14 cellular contexts compared by ENCODE assay signal in the genomic region with DNA sequence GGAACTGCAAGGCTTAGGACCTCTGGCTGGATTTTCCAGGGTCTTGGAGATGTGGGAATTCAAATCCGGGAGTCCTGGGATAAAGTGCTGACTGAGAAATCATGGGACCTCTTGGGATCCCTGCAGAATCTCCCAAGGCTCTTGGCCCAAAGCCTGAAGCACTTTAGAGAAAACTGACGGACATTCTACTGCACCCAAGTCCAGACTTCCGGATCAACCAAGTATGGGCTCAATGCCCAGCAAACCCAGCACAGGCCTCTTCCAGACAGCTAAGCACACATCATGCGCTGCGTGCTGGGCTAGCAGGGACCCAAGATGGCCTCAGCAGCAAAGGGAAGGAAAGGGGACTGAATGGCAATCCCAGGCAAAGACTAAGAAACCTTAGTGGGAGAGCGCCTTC.
A peak's percentile ranks its signal among the peaks of the same experiment; 100 is the strongest.
DNase-seq lines count a peak whose midpoint lies in the region; ATAC-seq and TF ChIP-seq lines count a peak whose summit lies in the region.
"Had no signal": no experiment of that assay in that cellular context is flagged by ENCODE, and none has a peak within 500 bp of the region (broad histone marks: within the 10 kb centered on the region; RNA-seq: fewer than 3 reads in every experiment).

No MANE protein-coding gene starts in this region.

- H3K4me1 ChIP-seq in ascending aorta: peaks cover 6 to 35% of the 10 kb centered on the region in 2 donors
- peaks cover 0 to 82% (median 37%) of the 10 kb centered on the region in 4 donors for H3K4me1 ChIP-seq in tibial artery

- no peaks in the 10 kb centered on the region for H3K27me3 Mint-ChIP-seq in WTC11 (ENCODE audit: low read depth)
- H3K27me3 Mint-ChIP-seq: activated CD4-positive, alpha-beta memory T cell treated with anti-CD3 and anti-CD28 coated beads, Interleukin-2, amount 10 ng/mL, durations not matched to agents 7 days and 5 days; activated naive CD8-positive, alpha-beta T cell treated with anti-CD3 and anti-CD28 coated beads, Interleukin-2, amount 50 U/mL, for 24 hours; central memory CD8-positive, alpha-beta T cell had no signal

- DNase-seq in ascending aorta (ENCODE audit: low spot score in 2 of 2) (no peak), fibroblast of mammary gland (ENCODE audit: low read depth) (peak; percentile 69), left lobe of liver (ENCODE audit: low spot score) (no peak), tibial artery (peak; percentile 49 to 93), NCI-H2029 (lab: John Stamatoyannopoulos, UW) (no peak), WTC11 (ENCODE audit: low spot score) (no peak)
- DNase-seq: activated CD4-positive, alpha-beta memory T cell treated with anti-CD3 and anti-CD28 coated beads, Interleukin-2, amount 10 ng/mL, durations not matched to agents 7 days and 5 days; activated naive CD8-positive, alpha-beta T cell treated with anti-CD3 and anti-CD28 coated beads, Interleukin-2, amount 50 U/mL, for 24 hours; NCI-H187; SHP77 had no signal

- no peak overlapping the region for H3K4me3 ChIP-seq in ascending aorta
- no peak overlapping the region for H3K4me3 ChIP-seq in fibroblast of mammary gland (ENCODE audit: control insufficient read depth, low read depth, low read length)
- no peak overlapping the region for H3K4me3 ChIP-seq in tibial artery

- H3K4me3 Mint-ChIP-seq in WTC11: no peak overlapping the region
- H3K4me3 Mint-ChIP-seq: activated CD4-positive, alpha-beta memory T cell treated with anti-CD3 and anti-CD28 coated beads, Interleukin-2, amount 10 ng/mL, durations not matched to agents 7 days and 5 days; activated naive CD8-positive, alpha-beta T cell treated with anti-CD3 and anti-CD28 coated beads, Interleukin-2, amount 50 U/mL, for 24 hours; activated T-helper 1 cell treated with anti-CD3 and anti-CD28 coated beads, Interleukin-12 subunit alpha, Interleukin-12 subunit beta, Interleukin-2, Interleukin-4 antibody, amounts not matched to agents 30 ng/mL and 10 ng/mL and 1 ng/mL, durations not matched to agents 14 hours and 24 hours and 36 hours; B cell; central memory CD8-positive, alpha-beta T cell had no signal

- POLR2A ChIA-PET in WTC11 (lab: Charles Lee): no interaction called here

- TF ChIP-seq CTCF in ascending aorta (IDR thresholded peaks at IDR 0.05) (no peak), fibroblast of mammary gland (conservative IDR thresholded peaks at IDR 0.05; ENCODE audit: control insufficient read depth, insufficient read depth, low read depth, low read length) (no peak), tibial artery (IDR thresholded peaks at IDR 0.05) (no peak), WTC11 (IDR thresholded peaks at IDR 0.05) (no peak)

- no peaks in the 10 kb centered on the region for H3K9me3 Mint-ChIP-seq in WTC11
- H3K9me3 Mint-ChIP-seq: activated CD4-positive, alpha-beta memory T cell treated with anti-CD3 and anti-CD28 coated beads, Interleukin-2, amount 10 ng/mL, durations not matched to agents 7 days and 5 days; activated naive CD8-positive, alpha-beta T cell treated with anti-CD3 and anti-CD28 coated beads, Interleukin-2, amount 50 U/mL, for 24 hours; activated T-helper 1 cell treated with anti-CD3 and anti-CD28 coated beads, Interleukin-12 subunit alpha, Interleukin-12 subunit beta, Interleukin-2, Interleukin-4 antibody, amounts not matched to agents 30 ng/mL and 10 ng/mL and 1 ng/mL, durations not matched to agents 14 hours and 24 hours and 36 hours had no signal

- ATAC-seq in left lobe of liver (peak; percentile 35), WTC11 (no peak), GM21717 (IDR thresholded peaks at IDR 0.05; ENCODE audit: unreplicated experiment) (no peak)
- ATAC-seq: activated naive CD8-positive, alpha-beta T cell treated with anti-CD3 and anti-CD28 coated beads, Interleukin-2, amount 50 U/mL, for 24 hours had no signal

- CTCF ChIA-PET in WTC11 (lab: Charles Lee): no interaction called here

- H3K27ac ChIP-seq in ascending aorta (peak overlapping the region; percentile 81 to 87), tibial artery (peak overlapping the region; percentile 80 to 100)

- peaks cover 67% of the 10 kb centered on the region for H3K36me3 Mint-ChIP-seq in WTC11

- no peak overlapping the region; the same call in 1 of the 2 replicates for H3K27ac Mint-ChIP-seq in WTC11
- H3K27ac Mint-ChIP-seq: activated CD4-positive, alpha-beta memory T cell treated with anti-CD3 and anti-CD28 coated beads, Interleukin-2, amount 10 ng/mL, durations not matched to agents 7 days and 5 days; activated T-helper 1 cell treated with anti-CD3 and anti-CD28 coated beads, Interleukin-12 subunit alpha, Interleukin-12 subunit beta, Interleukin-2, Interleukin-4 antibody, amounts not matched to agents 30 ng/mL and 10 ng/mL and 1 ng/mL, durations not matched to agents 14 hours and 24 hours and 36 hours; B cell had no signal

- no peaks in the 10 kb centered on the region for H3K9me3 ChIP-seq in ascending aorta
- H3K9me3 ChIP-seq in tibial artery: no peaks in the 10 kb centered on the region

- H3K36me3 ChIP-seq in ascending aorta (peaks cover 88 to 92% of the 10 kb centered on the region in 2 donors), tibial artery (peaks cover 61 to 94% (median 84%) of the 10 kb centered on the region in 3 donors)

- H3K4me1 Mint-ChIP-seq in WTC11: no peaks in the 10 kb centered on the region

- H3K27me3 ChIP-seq in ascending aorta (no peaks in the 10 kb centered on the region), tibial artery (no peaks in the 10 kb centered on the region)

- intact Hi-C loops in ascending aorta (cut with DNase I): no loop called here
- intact Hi-C loops in tibial artery (cut with DNase I; ENCODE audit: low total_unique reads): no loop called here

TF ChIP-seq in WTC11, 78 proteins besides CTCF, POLR2A, EP300 and RAD21 (continues in another document):
- no peak for TF ChIP-seq GABPB1 (CRISPR knock-in tag; IDR thresholded peaks at IDR 0.05)
- TF ChIP-seq, protein P1, sequence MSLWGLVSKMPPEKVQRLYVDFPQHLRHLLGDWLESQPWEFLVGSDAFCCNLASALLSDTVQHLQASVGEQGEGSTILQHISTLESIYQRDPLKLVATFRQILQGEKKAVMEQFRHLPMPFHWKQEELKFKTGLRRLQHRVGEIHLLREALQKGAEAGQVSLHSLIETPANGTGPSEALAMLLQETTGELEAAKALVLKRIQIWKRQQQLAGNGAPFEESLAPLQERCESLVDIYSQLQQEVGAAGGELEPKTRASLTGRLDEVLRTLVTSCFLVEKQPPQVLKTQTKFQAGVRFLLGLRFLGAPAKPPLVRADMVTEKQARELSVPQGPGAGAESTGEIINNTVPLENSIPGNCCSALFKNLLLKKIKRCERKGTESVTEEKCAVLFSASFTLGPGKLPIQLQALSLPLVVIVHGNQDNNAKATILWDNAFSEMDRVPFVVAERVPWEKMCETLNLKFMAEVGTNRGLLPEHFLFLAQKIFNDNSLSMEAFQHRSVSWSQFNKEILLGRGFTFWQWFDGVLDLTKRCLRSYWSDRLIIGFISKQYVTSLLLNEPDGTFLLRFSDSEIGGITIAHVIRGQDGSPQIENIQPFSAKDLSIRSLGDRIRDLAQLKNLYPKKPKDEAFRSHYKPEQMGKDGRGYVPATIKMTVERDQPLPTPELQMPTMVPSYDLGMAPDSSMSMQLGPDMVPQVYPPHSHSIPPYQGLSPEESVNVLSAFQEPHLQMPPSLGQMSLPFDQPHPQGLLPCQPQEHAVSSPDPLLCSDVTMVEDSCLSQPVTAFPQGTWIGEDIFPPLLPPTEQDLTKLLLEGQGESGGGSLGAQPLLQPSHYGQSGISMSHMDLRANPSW (CRISPR knock-in tag; conservative IDR thresholded peaks at IDR 0.05; ENCODE audit: low read depth): no peak
- TF ChIP-seq, protein P2, sequence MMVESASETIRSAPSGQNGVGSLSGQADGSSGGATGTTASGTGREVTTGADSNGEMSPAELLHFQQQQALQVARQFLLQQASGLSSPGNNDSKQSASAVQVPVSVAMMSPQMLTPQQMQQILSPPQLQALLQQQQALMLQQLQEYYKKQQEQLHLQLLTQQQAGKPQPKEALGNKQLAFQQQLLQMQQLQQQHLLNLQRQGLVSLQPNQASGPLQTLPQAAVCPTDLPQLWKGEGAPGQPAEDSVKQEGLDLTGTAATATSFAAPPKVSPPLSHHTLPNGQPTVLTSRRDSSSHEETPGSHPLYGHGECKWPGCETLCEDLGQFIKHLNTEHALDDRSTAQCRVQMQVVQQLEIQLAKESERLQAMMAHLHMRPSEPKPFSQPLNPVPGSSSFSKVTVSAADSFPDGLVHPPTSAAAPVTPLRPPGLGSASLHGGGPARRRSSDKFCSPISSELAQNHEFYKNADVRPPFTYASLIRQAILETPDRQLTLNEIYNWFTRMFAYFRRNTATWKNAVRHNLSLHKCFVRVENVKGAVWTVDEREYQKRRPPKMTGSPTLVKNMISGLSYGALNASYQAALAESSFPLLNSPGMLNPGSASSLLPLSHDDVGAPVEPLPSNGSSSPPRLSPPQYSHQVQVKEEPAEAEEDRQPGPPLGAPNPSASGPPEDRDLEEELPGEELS (CRISPR knock-in tag; IDR thresholded peaks at IDR 0.05): no peak
- TF ChIP-seq, protein P3, sequence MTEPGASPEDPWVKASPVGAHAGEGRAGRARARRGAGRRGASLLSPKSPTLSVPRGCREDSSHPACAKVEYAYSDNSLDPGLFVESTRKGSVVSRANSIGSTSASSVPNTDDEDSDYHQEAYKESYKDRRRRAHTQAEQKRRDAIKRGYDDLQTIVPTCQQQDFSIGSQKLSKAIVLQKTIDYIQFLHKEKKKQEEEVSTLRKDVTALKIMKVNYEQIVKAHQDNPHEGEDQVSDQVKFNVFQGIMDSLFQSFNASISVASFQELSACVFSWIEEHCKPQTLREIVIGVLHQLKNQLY (CRISPR knock-in tag; IDR thresholded peaks at IDR 0.05): no peak
- TF ChIP-seq OVOL2 (CRISPR knock-in tag; IDR thresholded peaks at IDR 0.05; ENCODE audit: borderline replicate concordance): no peak
- no peak for TF ChIP-seq ELF4 (CRISPR knock-in tag; IDR thresholded peaks at IDR 0.05; ENCODE audit: low read depth)
- TF ChIP-seq, protein P4, sequence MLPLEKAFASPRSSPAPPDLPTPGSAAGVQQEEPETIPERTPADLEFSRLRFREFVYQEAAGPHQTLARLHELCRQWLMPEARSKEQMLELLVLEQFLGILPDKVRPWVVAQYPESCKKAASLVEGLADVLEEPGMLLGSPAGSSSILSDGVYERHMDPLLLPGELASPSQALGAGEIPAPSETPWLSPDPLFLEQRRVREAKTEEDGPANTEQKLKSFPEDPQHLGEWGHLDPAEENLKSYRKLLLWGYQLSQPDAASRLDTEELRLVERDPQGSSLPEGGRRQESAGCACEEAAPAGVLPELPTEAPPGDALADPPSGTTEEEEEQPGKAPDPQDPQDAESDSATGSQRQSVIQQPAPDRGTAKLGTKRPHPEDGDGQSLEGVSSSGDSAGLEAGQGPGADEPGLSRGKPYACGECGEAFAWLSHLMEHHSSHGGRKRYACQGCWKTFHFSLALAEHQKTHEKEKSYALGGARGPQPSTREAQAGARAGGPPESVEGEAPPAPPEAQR (CRISPR knock-in tag; IDR thresholded peaks at IDR 0.05): no peak
- no peak for TF ChIP-seq FOXK1 (CRISPR knock-in tag; IDR thresholded peaks at IDR 0.05)

Comparison
In these comparisons a context has a peak if more than half of its experiments do, and no peak if none do; other contexts are left out.
1. DNase-seq: peak in fibroblast of mammary gland (single experiment) and tibial artery (2 of 2); none in ascending aorta (0 of 2), left lobe of liver (single experiment), NCI-H2029 (single experiment) and WTC11 (single experiment).